In genomic region chr1:206771353-206771722, GRCh38 we compare ENCODE assay signal across 2 cellular contexts.
TF ChIP-seq lines count a peak whose summit lies in the region.

No MANE protein-coding gene starts in this region.

TF ChIP-seq in GM23338, 12 proteins besides CTCF, POLR2A, EP300 and RAD21:
- TF ChIP-seq ZNF462 (CRISPR knock-in tag; IDR thresholded peaks at IDR 0.05) (no peak), JUNB (IDR thresholded peaks at IDR 0.05; ENCODE audit: unreplicated experiment) (no peak), ZNF114 (CRISPR knock-in tag; IDR thresholded peaks at IDR 0.05) (no peak), EZH2 (IDR thresholded peaks at IDR 0.05; ENCODE audit: low read depth, unreplicated experiment) (no peak), EZH2phosphoT487 (IDR thresholded peaks at IDR 0.05; ENCODE audit: unreplicated experiment) (no peak), POLR2AphosphoS5 (IDR thresholded peaks at IDR 0.05; ENCODE audit: low read depth) (no peak), ZNF331 (CRISPR knock-in tag; IDR thresholded peaks at IDR 0.05; ENCODE audit: low read depth) (no peak), STAT1 (IDR thresholded peaks at IDR 0.05; ENCODE audit: unreplicated experiment) (no peak), ETS1 (IDR thresholded peaks at IDR 0.05) (no peak), CREB1 (CRISPR knock-in tag; IDR thresholded peaks at IDR 0.05; ENCODE audit: low read depth) (no peak), NANOG (IDR thresholded peaks at IDR 0.05; ENCODE audit: borderline replicate concordance) (no peak)
- TF ChIP-seq, protein P1, sequence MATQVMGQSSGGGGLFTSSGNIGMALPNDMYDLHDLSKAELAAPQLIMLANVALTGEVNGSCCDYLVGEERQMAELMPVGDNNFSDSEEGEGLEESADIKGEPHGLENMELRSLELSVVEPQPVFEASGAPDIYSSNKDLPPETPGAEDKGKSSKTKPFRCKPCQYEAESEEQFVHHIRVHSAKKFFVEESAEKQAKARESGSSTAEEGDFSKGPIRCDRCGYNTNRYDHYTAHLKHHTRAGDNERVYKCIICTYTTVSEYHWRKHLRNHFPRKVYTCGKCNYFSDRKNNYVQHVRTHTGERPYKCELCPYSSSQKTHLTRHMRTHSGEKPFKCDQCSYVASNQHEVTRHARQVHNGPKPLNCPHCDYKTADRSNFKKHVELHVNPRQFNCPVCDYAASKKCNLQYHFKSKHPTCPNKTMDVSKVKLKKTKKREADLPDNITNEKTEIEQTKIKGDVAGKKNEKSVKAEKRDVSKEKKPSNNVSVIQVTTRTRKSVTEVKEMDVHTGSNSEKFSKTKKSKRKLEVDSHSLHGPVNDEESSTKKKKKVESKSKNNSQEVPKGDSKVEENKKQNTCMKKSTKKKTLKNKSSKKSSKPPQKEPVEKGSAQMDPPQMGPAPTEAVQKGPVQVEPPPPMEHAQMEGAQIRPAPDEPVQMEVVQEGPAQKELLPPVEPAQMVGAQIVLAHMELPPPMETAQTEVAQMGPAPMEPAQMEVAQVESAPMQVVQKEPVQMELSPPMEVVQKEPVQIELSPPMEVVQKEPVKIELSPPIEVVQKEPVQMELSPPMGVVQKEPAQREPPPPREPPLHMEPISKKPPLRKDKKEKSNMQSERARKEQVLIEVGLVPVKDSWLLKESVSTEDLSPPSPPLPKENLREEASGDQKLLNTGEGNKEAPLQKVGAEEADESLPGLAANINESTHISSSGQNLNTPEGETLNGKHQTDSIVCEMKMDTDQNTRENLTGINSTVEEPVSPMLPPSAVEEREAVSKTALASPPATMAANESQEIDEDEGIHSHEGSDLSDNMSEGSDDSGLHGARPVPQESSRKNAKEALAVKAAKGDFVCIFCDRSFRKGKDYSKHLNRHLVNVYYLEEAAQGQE (IDR thresholded peaks at IDR 0.05; ENCODE audit: unreplicated experiment), result no peak

TF ChIP-seq in GM12878, 131 proteins besides CTCF, POLR2A, EP300 and RAD21:
- TF ChIP-seq RELB (IDR thresholded peaks at IDR 0.05; ENCODE audit: low read depth) (peak; percentile 34; the same call in 1 of the 2 replicates), ETV6 (conservative IDR thresholded peaks at IDR 0.05 in 1 of 2, IDR thresholded peaks at IDR 0.05 in 1 of 2; ENCODE audit: borderline replicate concordance in 1 of 2, low read depth in 1 of 2) (no peak), RUNX3 (IDR thresholded peaks at IDR 0.05; ENCODE audit: low read length) (peak; percentile 47), MYB (IDR thresholded peaks at IDR 0.05; ENCODE audit: borderline replicate concordance, low read depth, low read length) (no peak), HDAC2 (IDR thresholded peaks at IDR 0.05) (no peak), YY1 (IDR thresholded peaks at IDR 0.05; ENCODE audit: low read depth, low read length) (no peak)
- TF ChIP-seq, protein P2, sequence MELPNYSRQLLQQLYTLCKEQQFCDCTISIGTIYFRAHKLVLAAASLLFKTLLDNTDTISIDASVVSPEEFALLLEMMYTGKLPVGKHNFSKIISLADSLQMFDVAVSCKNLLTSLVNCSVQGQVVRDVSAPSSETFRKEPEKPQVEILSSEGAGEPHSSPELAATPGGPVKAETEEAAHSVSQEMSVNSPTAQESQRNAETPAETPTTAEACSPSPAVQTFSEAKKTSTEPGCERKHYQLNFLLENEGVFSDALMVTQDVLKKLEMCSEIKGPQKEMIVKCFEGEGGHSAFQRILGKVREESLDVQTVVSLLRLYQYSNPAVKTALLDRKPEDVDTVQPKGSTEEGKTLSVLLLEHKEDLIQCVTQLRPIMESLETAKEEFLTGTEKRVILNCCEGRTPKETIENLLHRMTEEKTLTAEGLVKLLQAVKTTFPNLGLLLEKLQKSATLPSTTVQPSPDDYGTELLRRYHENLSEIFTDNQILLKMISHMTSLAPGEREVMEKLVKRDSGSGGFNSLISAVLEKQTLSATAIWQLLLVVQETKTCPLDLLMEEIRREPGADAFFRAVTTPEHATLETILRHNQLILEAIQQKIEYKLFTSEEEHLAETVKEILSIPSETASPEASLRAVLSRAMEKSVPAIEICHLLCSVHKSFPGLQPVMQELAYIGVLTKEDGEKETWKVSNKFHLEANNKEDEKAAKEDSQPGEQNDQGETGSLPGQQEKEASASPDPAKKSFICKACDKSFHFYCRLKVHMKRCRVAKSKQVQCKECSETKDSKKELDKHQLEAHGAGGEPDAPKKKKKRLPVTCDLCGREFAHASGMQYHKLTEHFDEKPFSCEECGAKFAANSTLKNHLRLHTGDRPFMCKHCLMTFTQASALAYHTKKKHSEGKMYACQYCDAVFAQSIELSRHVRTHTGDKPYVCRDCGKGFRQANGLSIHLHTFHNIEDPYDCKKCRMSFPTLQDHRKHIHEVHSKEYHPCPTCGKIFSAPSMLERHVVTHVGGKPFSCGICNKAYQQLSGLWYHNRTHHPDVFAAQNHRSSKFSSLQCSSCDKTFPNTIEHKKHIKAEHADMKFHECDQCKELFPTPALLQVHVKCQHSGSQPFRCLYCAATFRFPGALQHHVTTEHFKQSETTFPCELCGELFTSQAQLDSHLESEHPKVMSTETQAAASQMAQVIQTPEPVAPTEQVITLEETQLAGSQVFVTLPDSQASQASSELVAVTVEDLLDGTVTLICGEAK (IDR thresholded peaks at IDR 0.05; ENCODE audit: borderline replicate concordance), result no peak
